Comparison of ENCODE assay signal across 9 cellular contexts in genomic region chr16:89257757-89258465, GRCh38. TPM values are rescaled to one million over a fixed set of nuclear protein-coding genes. Genes with fewer than 3 reads are reported as not detected.
DNase-seq lines count a peak whose midpoint lies in the region; ATAC-seq and TF ChIP-seq lines count a peak whose summit lies in the region.
"Had no signal": no experiment of that assay in that cellular context is flagged by ENCODE, and none has a peak within 500 bp of the region (broad histone marks: within the 10 kb centered on the region; RNA-seq: fewer than 3 reads in every experiment).

No MANE protein-coding gene starts in this region.

- peak overlapping the region; percentile 81 for H3K4me2 ChIP-seq in smooth muscle cell

- peaks cover 7% of the 10 kb centered on the region for H3K36me3 Mint-ChIP-seq in T-helper 2 cell treated with Interferon-gamma antibody and Interleukin-4, amounts not matched to agents 5 μg/mL and 100 μg/mL, for 36 hours (ENCODE audit: low read depth)
- no peaks in the 10 kb centered on the region for H3K36me3 Mint-ChIP-seq in T-helper 17 cell (ENCODE audit: low read depth)

- no peaks in the 10 kb centered on the region for H3K79me2 ChIP-seq in smooth muscle cell (ENCODE audit: low read depth)

- H3K27ac Mint-ChIP-seq in T-helper 2 cell treated with Interferon-gamma antibody and Interleukin-4, amounts not matched to agents 5 μg/mL and 100 μg/mL, for 36 hours, result peak overlapping the region; percentile 59
- peak overlapping the region; percentile 61 for H3K27ac Mint-ChIP-seq in T-helper 17 cell

- peaks cover 11% of the 10 kb centered on the region for H3K27me3 ChIP-seq in smooth muscle cell (ENCODE audit: low read depth)

- H3K9ac ChIP-seq in smooth muscle cell (ENCODE audit: low read depth), result no peak overlapping the region

- TF ChIP-seq CTCF in fibroblast of villous mesenchyme (IDR thresholded peaks at IDR 0.05; ENCODE audit: insufficient read depth, low read depth, low read length) (no peak), smooth muscle cell (IDR thresholded peaks at IDR 0.05; ENCODE audit: borderline replicate concordance, insufficient read depth, poor library complexity, severe bottlenecking) (no peak)

- no peaks in the 10 kb centered on the region for H3K9me3 Mint-ChIP-seq in T-helper 2 cell treated with Interferon-gamma antibody and Interleukin-4, amounts not matched to agents 5 μg/mL and 100 μg/mL, for 36 hours

- H3K4me1 Mint-ChIP-seq in T-helper 2 cell treated with Interferon-gamma antibody and Interleukin-4, amounts not matched to agents 5 μg/mL and 100 μg/mL, for 36 hours (ENCODE audit: low read depth), result peaks cover 18% of the 10 kb centered on the region
- peaks cover 22% of the 10 kb centered on the region for H3K4me1 Mint-ChIP-seq in T-helper 17 cell

- 92% methylated on average over 18 of the region's 18 CpGs for WGBS in smooth muscle cell (ENCODE audit: low lambda C conversion rate)

- H3K4me3 Mint-ChIP-seq in T-helper 2 cell treated with Interferon-gamma antibody and Interleukin-4, amounts not matched to agents 5 μg/mL and 100 μg/mL, for 36 hours, result peak overlapping the region; percentile 72
- peak overlapping the region; percentile 89 for H3K4me3 Mint-ChIP-seq in T-helper 17 cell

- H3F3A ChIP-seq in smooth muscle cell (ENCODE audit: low read depth), result no peaks in the 10 kb centered on the region

- no peak for ATAC-seq in T-helper 17 cell
- ATAC-seq in GM21825 (IDR thresholded peaks at IDR 0.05; ENCODE audit: unreplicated experiment), result no peak

- no peaks in the 10 kb centered on the region for H3K4me1 ChIP-seq in smooth muscle cell (ENCODE audit: low read depth)

- DNase-seq in T-helper 2 cell treated with Interferon-gamma antibody and Interleukin-4, amounts not matched to agents 5 μg/mL and 100 μg/mL, for 36 hours (ENCODE audit: low spot score), result no peak
- DNase-seq in T-helper 2 cell, result no peak
- DNase-seq in T-helper 17 cell, result no peak
- DNase-seq in fibroblast of villous mesenchyme (ENCODE audit: low read depth), result no peak
- DNase-seq in smooth muscle cell (lab: John Stamatoyannopoulos, UW; ENCODE audit: unreplicated experiment), result no peak
- DNase-seq in COR-L47 (lab: John Stamatoyannopoulos, UW), result no peak
- DNase-seq in effector CD4-positive, alpha-beta T cell, result no peak
- DNase-seq: stimulated activated CD4-positive, alpha-beta T cell treated with anti-CD3 and anti-CD28 coated beads, Interleukin-12 subunit alpha, Interleukin-12 subunit beta, amount 100 ng/mL, for 4 hours had no signal

- no peak overlapping the region for H2AFZ ChIP-seq in smooth muscle cell (ENCODE audit: low read depth)

- no peak overlapping the region for H3K27ac ChIP-seq in smooth muscle cell (ENCODE audit: low read depth)

- no peaks in the 10 kb centered on the region for H3K9me3 ChIP-seq in T-helper 17 cell (ENCODE audit: control insufficient read depth, low read length, poor library complexity, severe bottlenecking)
- no peaks in the 10 kb centered on the region for H3K9me3 ChIP-seq in smooth muscle cell (replicated peaks; ENCODE audit: low read depth)

- no peaks in the 10 kb centered on the region for H4K20me1 ChIP-seq in smooth muscle cell (ENCODE audit: low read depth)

- H3K4me3 ChIP-seq in fibroblast of villous mesenchyme (ENCODE audit: low read depth, low read length) (peak overlapping the region; percentile 52), smooth muscle cell (no peak overlapping the region)

- H3K36me3 ChIP-seq in smooth muscle cell (ENCODE audit: low read depth), result no peaks in the 10 kb centered on the region

- H3K27me3 Mint-ChIP-seq in T-helper 2 cell treated with Interferon-gamma antibody and Interleukin-4, amounts not matched to agents 5 μg/mL and 100 μg/mL, for 36 hours (ENCODE audit: low read depth), result peaks cover 32% of the 10 kb centered on the region
- peaks cover 23% of the 10 kb centered on the region for H3K27me3 Mint-ChIP-seq in T-helper 17 cell

RNA-seq across cellular contexts. Expression of gene ZNF778, which starts 40.4 kb away (rescaled TPM):
- total RNA-seq in T-helper 17 cell (1 to 10 TPM; 4.1 to 8.1 TPM), fibroblast of villous mesenchyme (8.7 and 16.4 TPM in 2 replicates), smooth muscle cell (6.2 and 6.7 TPM in 2 replicates)
- 1.6 and 3.0 TPM in 2 replicates for polyA plus RNA-seq in smooth muscle cell

RNA-seq across cellular contexts. Expression of gene SLC22A31, which starts 57.6 kb away (rescaled TPM):
- under 1 TPM; 0.52 to 0.76 TPM for total RNA-seq in T-helper 17 cell
- total RNA-seq in fibroblast of villous mesenchyme, result under 0.01 TPM in 1 of 2 replicates, not detected in the other
- total RNA-seq in smooth muscle cell, result not detected in 2 replicates
- polyA plus RNA-seq in smooth muscle cell, result 0.43 TPM in 1 of 2 replicates, not detected in the other
